Comparison of ENCODE assay signal across 1 cellular context in genomic region chr17:75240394-75241142, GRCh38.
TF ChIP-seq lines count a peak whose summit lies in the region.

No MANE protein-coding gene starts in this region.

TF ChIP-seq in K562, 482 proteins besides CTCF, POLR2A, EP300 and RAD21 (continued from another document and continues in another):
- TF ChIP-seq ZNF398 (CRISPR knock-in tag; IDR thresholded peaks at IDR 0.05) (no peak), PREB (CRISPR knock-in tag; IDR thresholded peaks at IDR 0.05) (0 out of 2 replicates have a peak, but pooled peaks have one; percentile 16), SPI1 (IDR thresholded peaks at IDR 0.05; ENCODE audit: borderline replicate concordance, low read depth, low read length) (no peak), RFX1 (IDR thresholded peaks at IDR 0.05) (no peak), STAG1 (CRISPR knock-in tag; IDR thresholded peaks at IDR 0.05; ENCODE audit: borderline replicate concordance) (peak; percentile 68; the same call in 1 of the 2 replicates), FUS (optimal IDR thresholded peaks at IDR 0.05; ENCODE audit: low read depth, low read length) (no peak), CTBP1 (IDR thresholded peaks at IDR 0.05; ENCODE audit: borderline replicate concordance) (peak; percentile 78), POLR2AphosphoS2 (IDR thresholded peaks at IDR 0.05; ENCODE audit: low read length) (no peak), SNAPC5 (CRISPR knock-in tag; IDR thresholded peaks at IDR 0.05) (no peak), VEZF1 (CRISPR knock-in tag; IDR thresholded peaks at IDR 0.05) (peak; percentile 68), SMARCA5 (IDR thresholded peaks at IDR 0.05) (peak; percentile 63; the same call in 1 of the 2 replicates), IRF1 (CRISPR knock-in tag; IDR thresholded peaks at IDR 0.05; ENCODE audit: borderline replicate concordance) (no peak), ZNF609 (CRISPR knock-in tag; IDR thresholded peaks at IDR 0.05; ENCODE audit: borderline replicate concordance) (no peak), ZNF253 (CRISPR knock-in tag; conservative IDR thresholded peaks at IDR 0.05) (no peak), HLTF (IDR thresholded peaks at IDR 0.05) (no peak), CXXC5 (CRISPR knock-in tag; IDR thresholded peaks at IDR 0.05) (peak; percentile 42; the same call in 1 of the 2 replicates), KAT8 (IDR thresholded peaks at IDR 0.05; ENCODE audit: low read depth) (no peak), KLF16 (IDR thresholded peaks at IDR 0.05) (peak; percentile 44; the same call in 1 of the 2 replicates), ZNF3 (CRISPR knock-in tag; IDR thresholded peaks at IDR 0.05) (no peak), DEAF1 (CRISPR knock-in tag; IDR thresholded peaks at IDR 0.05) (peak; percentile 41; the same call in 1 of the 2 replicates), ZNF124 (CRISPR knock-in tag; IDR thresholded peaks at IDR 0.05) (no peak), CBFA2T2 (conservative IDR thresholded peaks at IDR 0.05) (no peak), ZNF830 (CRISPR knock-in tag; IDR thresholded peaks at IDR 0.05) (no peak), SIN3B (IDR thresholded peaks at IDR 0.05; ENCODE audit: low read depth) (no peak), TARDBP (IDR thresholded peaks at IDR 0.05) (no peak), PRMT5 (CRISPR knock-in tag; IDR thresholded peaks at IDR 0.05) (no peak), CHD2 (IDR thresholded peaks at IDR 0.05; ENCODE audit: low read depth, low read length) (no peak), HES1 (IDR thresholded peaks at IDR 0.05; ENCODE audit: low read depth) (no peak), KHSRP (IDR thresholded peaks at IDR 0.05) (no peak), ARID4B (CRISPR knock-in tag; IDR thresholded peaks at IDR 0.05) (peak; percentile 62; the same call in 1 of the 2 replicates), ZNF764 (CRISPR knock-in tag; IDR thresholded peaks at IDR 0.05; ENCODE audit: low read depth) (no peak), YY1 (IDR thresholded peaks at IDR 0.05; ENCODE audit: borderline replicate concordance in 1 of 3, control insufficient read depth in 1 of 3, extremely low read depth in 1 of 3, insufficient read depth in 3 of 3, insufficient read length in 1 of 3, insufficient replicate concordance in 2 of 3, low read depth in 1 of 3, low read length in 2 of 3) (peak in 1 of 3 experiments; percentile 32), ZNF696 (CRISPR knock-in tag; conservative IDR thresholded peaks at IDR 0.05) (no peak), ZC3H8 (IDR thresholded peaks at IDR 0.05) (no peak), ZNF347 (CRISPR knock-in tag; IDR thresholded peaks at IDR 0.05; ENCODE audit: low read depth) (no peak), CGGBP1 (CRISPR knock-in tag; IDR thresholded peaks at IDR 0.05) (no peak), ZBTB11 (CRISPR knock-in tag; IDR thresholded peaks at IDR 0.05) (no peak)
